ENCODE assay signal across 20 cellular contexts in the genomic region with DNA sequence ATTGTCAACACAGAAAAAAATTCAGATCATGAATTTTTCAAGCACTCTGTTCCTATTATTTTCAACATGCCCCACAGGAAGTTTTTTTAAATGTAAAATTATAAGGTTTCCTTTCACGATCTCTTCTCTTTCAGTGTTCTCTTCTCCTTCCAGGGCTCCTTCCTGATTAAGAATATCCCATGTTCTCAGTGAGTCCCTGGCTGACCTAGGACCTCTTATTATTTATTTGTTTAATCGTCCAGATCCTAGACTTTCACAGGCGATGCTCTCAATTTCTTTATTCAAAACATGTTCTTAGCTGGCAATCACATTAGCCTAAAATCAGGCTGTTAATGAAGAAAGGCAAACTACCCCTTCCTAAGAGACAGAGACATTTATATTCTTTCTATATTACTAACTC.
"Had no signal": no experiment of that assay in that cellular context is flagged by ENCODE, and none has a peak within 500 bp of the region (broad histone marks: within the 10 kb centered on the region; RNA-seq: fewer than 3 reads in every experiment).

No MANE protein-coding gene starts in this region.

- H3K9ac ChIP-seq: KMS-11 had no signal

- H3K36me3 ChIP-seq: SJCRH30 had no signal

- ATAC-seq: K562 had no signal

- DNase-seq: Kasumi-1, MM.1S, NCI-H1092 treated with DMSO at 0.1 percent for 48 hours, NCI-H1436, NCI-H187, NCI-H2029, NCI-H2081 treated with DMSO at 0.1 percent for 48 hours, NCI-H2171, NCI-H226, NCI-H446, NCI-H510A, NCI-H524 treated with DMSO at 0.1 percent for 48 hours, NCI-H69, NCI-H774, RPMI8226, SHP77 treated with DMSO at 0.1 percent for 48 hours, SJCRH30 had no signal

- H3K4me3 ChIP-seq: K562, SJCRH30 had no signal

- H3K9me3 ChIP-seq: SJCRH30 had no signal

- H3K27me3 ChIP-seq: SJCRH30 had no signal

- H3K27ac ChIP-seq: HL-60, KMS-11, SJCRH30 had no signal
